In genomic region chr2:182367401-182367800, GRCh38 we compare ENCODE assay signal across 28 cellular contexts. TPM values are rescaled to one million over a fixed set of nuclear protein-coding genes. Genes with fewer than 3 reads are reported as not detected.
"Had no signal": no experiment of that assay in that cellular context is flagged by ENCODE, and none has a peak within 500 bp of the region (broad histone marks: within the 10 kb centered on the region; RNA-seq: fewer than 3 reads in every experiment).

No MANE protein-coding gene starts in this region.

- H3K27ac ChIP-seq: left lung, neutrophil had no signal

- H3K4me1 Mint-ChIP-seq: activated B cell treated with CpG ODN at 0.5 μM for 24 hours; activated naive CD4-positive, alpha-beta T cell treated with anti-CD3 and anti-CD28 coated beads, Interleukin-2, amount 50 U/mL, for 24 hours; activated naive CD8-positive, alpha-beta T cell treated with anti-CD3 and anti-CD28 coated beads, Interleukin-2, amount 50 U/mL, for 24 hours; immature natural killer cell; naive B cell; nephron progenitor cell; stimulated activated memory B cell treated with anti-CD40 and anti-IgM and Interleukin-4, amounts not matched to agents 10 μg/mL and 1 μg/mL and 100 μg/mL, for 72 hours; stimulated activated naive CD8-positive, alpha-beta T cell treated with anti-CD3 and anti-CD28 coated beads, Interleukin-15, amount 100 ng/mL, for 72 hours had no signal

- H3K36me3 Mint-ChIP-seq: activated naive CD4-positive, alpha-beta T cell treated with anti-CD3 and anti-CD28 coated beads, Interleukin-2, amount 50 U/mL, for 24 hours; immature natural killer cell; naive B cell; stimulated activated memory B cell treated with anti-CD40 and anti-IgM and Interleukin-4, amounts not matched to agents 10 μg/mL and 1 μg/mL and 100 μg/mL, for 72 hours had no signal

- H3K36me3 ChIP-seq: heart left ventricle, left lung, neutrophil, tibial nerve had no signal

- H3K27ac Mint-ChIP-seq: activated B cell treated with CpG ODN at 0.5 μM for 24 hours; activated CD8-positive, alpha-beta T cell treated with anti-CD3 and anti-CD28 coated beads for 36 hours; activated naive CD4-positive, alpha-beta T cell treated with anti-CD3 and anti-CD28 coated beads, Interleukin-2, amount 50 U/mL, for 24 hours; activated naive CD8-positive, alpha-beta T cell treated with anti-CD3 and anti-CD28 coated beads, Interleukin-2, amount 50 U/mL, for 24 hours; activated T-helper 2 cell treated with anti-CD3 and anti-CD28 coated beads, Interferon-gamma antibody, Interleukin-2, Interleukin-4, amounts not matched to agents 10 μg/mL and 5 μg/mL and 100 μg/mL, durations not matched to agents 14 hours and 24 hours and 36 hours; effector memory CD8-positive, alpha-beta T cell; immature natural killer cell; naive B cell; nephron progenitor cell; stimulated activated memory B cell treated with anti-CD40 and anti-IgM and Interleukin-4, amounts not matched to agents 10 μg/mL and 1 μg/mL and 100 μg/mL, for 72 hours; stimulated activated naive CD8-positive, alpha-beta T cell treated with anti-CD3 and anti-CD28 coated beads, Interleukin-15, amount 100 ng/mL, for 72 hours; T-helper 2 cell treated with Interferon-gamma antibody and Interleukin-4, amounts not matched to agents 5 μg/mL and 100 μg/mL, for 36 hours had no signal

- H3K9me3 Mint-ChIP-seq: activated B cell treated with CpG ODN at 0.5 μM for 24 hours; activated CD8-positive, alpha-beta T cell treated with anti-CD3 and anti-CD28 coated beads for 36 hours; activated naive CD4-positive, alpha-beta T cell treated with anti-CD3 and anti-CD28 coated beads, Interleukin-2, amount 50 U/mL, for 24 hours; activated T-helper 2 cell treated with anti-CD3 and anti-CD28 coated beads, Interferon-gamma antibody, Interleukin-2, Interleukin-4, amounts not matched to agents 10 μg/mL and 5 μg/mL and 100 μg/mL, durations not matched to agents 14 hours and 24 hours and 36 hours; nephron progenitor cell; T-helper 2 cell treated with Interferon-gamma antibody and Interleukin-4, amounts not matched to agents 5 μg/mL and 100 μg/mL, for 36 hours had no signal

- H3K4me3 Mint-ChIP-seq: activated B cell treated with CpG ODN at 0.5 μM for 24 hours; activated CD8-positive, alpha-beta T cell treated with anti-CD3 and anti-CD28 coated beads for 36 hours; activated naive CD4-positive, alpha-beta T cell treated with anti-CD3 and anti-CD28 coated beads, Interleukin-2, amount 50 U/mL, for 24 hours; activated naive CD8-positive, alpha-beta T cell treated with anti-CD3 and anti-CD28 coated beads, Interleukin-2, amount 50 U/mL, for 24 hours; effector memory CD8-positive, alpha-beta T cell; immature natural killer cell; naive B cell; nephron progenitor cell; stimulated activated memory B cell treated with anti-CD40 and anti-IgM and Interleukin-4, amounts not matched to agents 10 μg/mL and 1 μg/mL and 100 μg/mL, for 72 hours; stimulated activated naive CD8-positive, alpha-beta T cell treated with anti-CD3 and anti-CD28 coated beads, Interleukin-15, amount 100 ng/mL, for 72 hours; T-helper 2 cell treated with Interferon-gamma antibody and Interleukin-4, amounts not matched to agents 5 μg/mL and 100 μg/mL, for 36 hours had no signal

- ATAC-seq: activated CD8-positive, alpha-beta T cell treated with anti-CD3 and anti-CD28 coated beads for 36 hours; activated naive CD8-positive, alpha-beta T cell treated with anti-CD3 and anti-CD28 coated beads, Interleukin-2, amount 50 U/mL, for 24 hours; effector memory CD8-positive, alpha-beta T cell; stimulated activated memory B cell treated with anti-CD40 and anti-IgM and Interleukin-4, amounts not matched to agents 10 μg/mL and 1 μg/mL and 100 μg/mL, for 72 hours; stimulated activated naive CD8-positive, alpha-beta T cell treated with anti-CD3 and anti-CD28 coated beads, Interleukin-15, amount 100 ng/mL, for 72 hours had no signal

- DNase-seq: activated B cell treated with CpG ODN at 0.5 μM for 24 hours; activated CD4-positive, alpha-beta T cell treated with anti-CD3 and anti-CD28 coated beads, Interleukin-2, amount 50 U/mL, for 1 hour; activated CD8-positive, alpha-beta T cell treated with anti-CD3 and anti-CD28 coated beads for 36 hours; activated naive CD8-positive, alpha-beta T cell treated with anti-CD3 and anti-CD28 coated beads, Interleukin-2, amount 50 U/mL, for 24 hours; activated T-cell treated with anti-CD3 and anti-CD28 coated beads, Interleukin-2, amount 50 U/mL, for 48 hours; amygdala; caudate nucleus; cortex of kidney; effector memory CD8-positive, alpha-beta T cell; heart left ventricle; hypothalamus; immature natural killer cell; left lung; naive B cell; nephron progenitor cell; stimulated activated CD4-positive, alpha-beta T cell treated with anti-CD3 and anti-CD28 coated beads, Interleukin-1b, Interleukin-23, amount 100 ng/mL, for 48 hours; stimulated activated CD4-positive, alpha-beta T cell treated with anti-CD3 and anti-CD28 coated beads, Interleukin-4, amount 100 ng/mL, for 4 hours; stimulated activated CD8-positive, alpha-beta memory T cell treated with anti-CD3 and anti-CD28 coated beads, Interleukin-4, amount 100 ng/mL, for 48 hours; stimulated activated naive CD8-positive, alpha-beta T cell treated with anti-CD3 and anti-CD28 coated beads, Interleukin-15, amount 100 ng/mL, for 72 hours; T-helper 1 cell had no signal

- H3K4me1 ChIP-seq: left lung had no signal

- H3K27me3 ChIP-seq: heart left ventricle, left lung, neutrophil, tibial nerve had no signal

- H3K4me3 ChIP-seq: heart left ventricle, left lung, lung, smooth muscle cell, tibial nerve had no signal

- H3K27me3 Mint-ChIP-seq: activated B cell treated with CpG ODN at 0.5 μM for 24 hours; activated CD8-positive, alpha-beta T cell treated with anti-CD3 and anti-CD28 coated beads for 36 hours; activated naive CD4-positive, alpha-beta T cell treated with anti-CD3 and anti-CD28 coated beads, Interleukin-2, amount 50 U/mL, for 24 hours; activated naive CD8-positive, alpha-beta T cell treated with anti-CD3 and anti-CD28 coated beads, Interleukin-2, amount 50 U/mL, for 24 hours; effector memory CD8-positive, alpha-beta T cell; naive B cell; stimulated activated memory B cell treated with anti-CD40 and anti-IgM and Interleukin-4, amounts not matched to agents 10 μg/mL and 1 μg/mL and 100 μg/mL, for 72 hours; stimulated activated naive CD8-positive, alpha-beta T cell treated with anti-CD3 and anti-CD28 coated beads, Interleukin-15, amount 100 ng/mL, for 72 hours had no signal

- H3K9me3 ChIP-seq: left lung, neutrophil, tibial nerve had no signal

RNA-seq across cellular contexts. Expression of gene PDE1A, which starts 59.4 kb away (rescaled TPM):
- total RNA-seq: activated B cell treated with CpG ODN at 0.5 μM for 24 hours; activated CD8-positive, alpha-beta T cell treated with anti-CD3 and anti-CD28 coated beads for 36 hours; activated T-helper 2 cell treated with anti-CD3 and anti-CD28 coated beads, Interferon-gamma antibody, Interleukin-2, Interleukin-4, amounts not matched to agents 10 μg/mL and 5 μg/mL and 100 μg/mL, durations not matched to agents 14 hours and 24 hours and 36 hours had no signal
